ENCODE assay signal across 8 cellular contexts in genomic region chr11:75768909-75769771, GRCh38. TPM values are rescaled to one million over a fixed set of nuclear protein-coding genes. Genes with fewer than 3 reads are reported as not detected.
DNase-seq lines count a peak whose midpoint lies in the region; TF ChIP-seq lines count a peak whose summit lies in the region.

No MANE protein-coding gene starts in this region.

- H3K27ac ChIP-seq in testis = peak overlapping the region; percentile 16 to 57

- no peaks in the 10 kb centered on the region for H3K9me3 Mint-ChIP-seq in activated CD4-positive, alpha-beta T cell treated with anti-CD3 and anti-CD28 coated beads, Interleukin-2, amount 10 ng/mL, durations not matched to agents 7 days and 5 days
- no peaks in the 10 kb centered on the region for H3K9me3 Mint-ChIP-seq in activated naive CD8-positive, alpha-beta T cell treated with anti-CD3 and anti-CD28 coated beads for 36 hours
- H3K9me3 Mint-ChIP-seq in immature natural killer cell = no peaks in the 10 kb centered on the region

- peaks cover 24% of the 10 kb centered on the region for H3K4me1 Mint-ChIP-seq in activated CD4-positive, alpha-beta T cell treated with anti-CD3 and anti-CD28 coated beads, Interleukin-2, amount 10 ng/mL, durations not matched to agents 7 days and 5 days
- peaks cover 26% of the 10 kb centered on the region for H3K4me1 Mint-ChIP-seq in activated naive CD8-positive, alpha-beta T cell treated with anti-CD3 and anti-CD28 coated beads for 36 hours
- peaks cover 0 to 12% of the 10 kb centered on the region in 2 donors for H3K4me1 Mint-ChIP-seq in immature natural killer cell

- H3K27ac Mint-ChIP-seq in activated CD4-positive, alpha-beta T cell treated with anti-CD3 and anti-CD28 coated beads, Interleukin-2, amount 10 ng/mL, durations not matched to agents 7 days and 5 days = no peak overlapping the region
- H3K27ac Mint-ChIP-seq in activated naive CD8-positive, alpha-beta T cell treated with anti-CD3 and anti-CD28 coated beads for 36 hours = no peak overlapping the region
- H3K27ac Mint-ChIP-seq in immature natural killer cell = no peak overlapping the region

- intact Hi-C loops in testis (cut with DNase I; ENCODE audit: low total_unique reads) = no loop called here

- peaks cover 21% of the 10 kb centered on the region for H3K27me3 Mint-ChIP-seq in activated CD4-positive, alpha-beta T cell treated with anti-CD3 and anti-CD28 coated beads, Interleukin-2, amount 10 ng/mL, durations not matched to agents 7 days and 5 days
- peaks cover 19% of the 10 kb centered on the region for H3K27me3 Mint-ChIP-seq in activated naive CD8-positive, alpha-beta T cell treated with anti-CD3 and anti-CD28 coated beads for 36 hours
- H3K27me3 Mint-ChIP-seq in immature natural killer cell (ENCODE audit: low read depth in 3 of 3) = peaks cover 7 to 16% (median 8%) of the 10 kb centered on the region in 3 donors

- TF ChIP-seq CTCF in testis (IDR thresholded peaks at IDR 0.05) = no peak

- 13 to 16% methylated on average over 15 to 46 of the region's 46 CpGs for WGBS in testis, 2 donors

- no peak for DNase-seq in activated CD4-positive, alpha-beta T cell treated with anti-CD3 and anti-CD28 coated beads, Interleukin-2, amount 10 ng/mL, durations not matched to agents 7 days and 5 days
- DNase-seq in activated CD4-positive, alpha-beta T cell treated with anti-CD3 and anti-CD28 coated beads, Interleukin-2, amount 50 U/mL, for 48 hours = no peak
- DNase-seq in activated naive CD8-positive, alpha-beta T cell treated with anti-CD3 and anti-CD28 coated beads for 36 hours = no peak
- DNase-seq in immature natural killer cell = no peak
- no peak for DNase-seq in testis
- no peak for DNase-seq in NCI-H1048 (lab: John Stamatoyannopoulos, UW)
- no peak for DNase-seq in GM19238 (ENCODE audit: insufficient read length, low spot score)
- DNase-seq in midbrain (lab: John Stamatoyannopoulos, UW) = no peak

- no peaks in the 10 kb centered on the region for H3K27me3 ChIP-seq in testis

- CTCF ChIA-PET in activated CD4-positive, alpha-beta T cell treated with anti-CD3 and anti-CD28 coated beads, Interleukin-2, amount 10 ng/mL, durations not matched to agents 7 days and 5 days (lab: Charles Lee) = interaction anchor here (0.7 to 1.1 kb wide), 2 partner anchors 11 to 21 kb away, joined by 3 read pairs; no protein-coding TSS in a partner anchor

- no peaks in the 10 kb centered on the region for H3K9me3 ChIP-seq in testis

- peaks cover 8% of the 10 kb centered on the region for H3K4me1 ChIP-seq in testis

- no peak for TF ChIP-seq POLR2A in testis (IDR thresholded peaks at IDR 0.05)

- POLR2A ChIA-PET in activated CD4-positive, alpha-beta T cell treated with anti-CD3 and anti-CD28 coated beads, Interleukin-2, amount 10 ng/mL, durations not matched to agents 7 days and 5 days (lab: Charles Lee) = no interaction called here

- H3K4me3 Mint-ChIP-seq in activated CD4-positive, alpha-beta T cell treated with anti-CD3 and anti-CD28 coated beads, Interleukin-2, amount 10 ng/mL, durations not matched to agents 7 days and 5 days = peak overlapping the region; percentile 12
- H3K4me3 Mint-ChIP-seq in activated naive CD8-positive, alpha-beta T cell treated with anti-CD3 and anti-CD28 coated beads for 36 hours = peak overlapping the region; percentile 48
- peak overlapping the region in 4 of 5 donors; percentile 36 to 54 (median 45) for H3K4me3 Mint-ChIP-seq in immature natural killer cell

- H3K4me3 ChIP-seq in testis = peak overlapping the region; percentile 36 to 62

- no peaks in the 10 kb centered on the region for H3K36me3 ChIP-seq in testis (ENCODE audit: low read depth, missing control alignments)

- no peaks in the 10 kb centered on the region for H3K36me3 Mint-ChIP-seq in activated CD4-positive, alpha-beta T cell treated with anti-CD3 and anti-CD28 coated beads, Interleukin-2, amount 10 ng/mL, durations not matched to agents 7 days and 5 days (ENCODE audit: low read depth)
- H3K36me3 Mint-ChIP-seq in activated naive CD8-positive, alpha-beta T cell treated with anti-CD3 and anti-CD28 coated beads for 36 hours = no peaks in the 10 kb centered on the region
- no peaks in the 10 kb centered on the region for H3K36me3 Mint-ChIP-seq in immature natural killer cell

RNA-seq across cellular contexts. Expression of gene DGAT2, which starts 0.6 kb away (rescaled TPM):
- under 1 TPM; 0.77 to 0.99 TPM for total RNA-seq in activated CD4-positive, alpha-beta T cell treated with anti-CD3 and anti-CD28 coated beads, Interleukin-2, amount 10 ng/mL, durations not matched to agents 7 days and 5 days
- 1 to 10 TPM; 1.6 to 1.9 TPM for total RNA-seq in activated naive CD8-positive, alpha-beta T cell treated with anti-CD3 and anti-CD28 coated beads for 36 hours
- polyA plus RNA-seq in immature natural killer cell = under 1 TPM in 2 of 3 donors, not detected in 1; 0.22 to 0.63 TPM
- 10 to 100 TPM; 40.9 to 54.6 TPM for total RNA-seq in testis
- 77.6 TPM for polyA plus RNA-seq in testis (ENCODE audit: insufficient read depth, low read depth, low replicate concordance)

RNA-seq across cellular contexts. Expression of gene UVRAG, which starts 45.9 kb away (rescaled TPM):
- total RNA-seq in activated CD4-positive, alpha-beta T cell treated with anti-CD3 and anti-CD28 coated beads, Interleukin-2, amount 10 ng/mL, durations not matched to agents 7 days and 5 days = 10 to 100 TPM; 16.8 to 17.0 TPM
- 10 to 100 TPM; 16.8 to 17.7 TPM for total RNA-seq in activated naive CD8-positive, alpha-beta T cell treated with anti-CD3 and anti-CD28 coated beads for 36 hours
- 10 to 100 TPM in 2 of 3 donors, 1 to 10 TPM in 1; 7.2 to 19.3 (median 15.7) TPM for polyA plus RNA-seq in immature natural killer cell
- total RNA-seq in testis = 10 to 100 TPM; 20.1 to 22.4 TPM
- polyA plus RNA-seq in testis (ENCODE audit: insufficient read depth, low read depth, low replicate concordance) = 10.8 TPM

RNA-seq across cellular contexts. Expression of gene MOGAT2, which starts 51.5 kb away (rescaled TPM):
- not detected for total RNA-seq in activated CD4-positive, alpha-beta T cell treated with anti-CD3 and anti-CD28 coated beads, Interleukin-2, amount 10 ng/mL, durations not matched to agents 7 days and 5 days
- total RNA-seq in activated naive CD8-positive, alpha-beta T cell treated with anti-CD3 and anti-CD28 coated beads for 36 hours = not detected
- not detected for polyA plus RNA-seq in immature natural killer cell
- total RNA-seq in testis = under 1 TPM; 0.19 to 0.31 TPM
- polyA plus RNA-seq in testis (ENCODE audit: insufficient read depth, low read depth, low replicate concordance) = 0.24 TPM

Comparison
In these comparisons a context has a peak if more than half of its experiments do, and no peak if none do; other contexts are left out.
1. RNA of gene DGAT2, which starts 0.6 kb away (total RNA-seq): 40.9 to 54.6 TPM in testis; 1.6 to 1.9 TPM in activated naive CD8-positive, alpha-beta T cell treated with anti-CD3 and anti-CD28 coated beads for 36 hours and 0.77 to 0.99 TPM in activated CD4-positive, alpha-beta T cell treated with anti-CD3 and anti-CD28 coated beads, Interleukin-2, amount 10 ng/mL, durations not matched to agents 7 days and 5 days; every median in the first group is over 10 times any median in the second.
2. Peak in every context shown above with its lines, with median percentiles within 50 percentile points of each other: H3K4me3 Mint-ChIP-seq.